ENCODE assay signal across 1 cellular context in genomic region chr11:33403344-33403743, GRCh38.
TF ChIP-seq lines count a peak whose summit lies in the region.

No MANE protein-coding gene starts in this region.

TF ChIP-seq in WTC11, 78 proteins besides CTCF, POLR2A, EP300 and RAD21 (continued from another document):
- no peak for TF ChIP-seq ZNF532 (CRISPR knock-in tag; IDR thresholded peaks at IDR 0.05; ENCODE audit: borderline replicate concordance)
- TF ChIP-seq ZNF121 (CRISPR knock-in tag; IDR thresholded peaks at IDR 0.05): no peak
- no peak for TF ChIP-seq ZNF416 (CRISPR knock-in tag; IDR thresholded peaks at IDR 0.05)
- no peak for TF ChIP-seq ELF4 (CRISPR knock-in tag; IDR thresholded peaks at IDR 0.05; ENCODE audit: low read depth)
- TF ChIP-seq HMGXB4 (CRISPR knock-in tag; IDR thresholded peaks at IDR 0.05): no peak
- no peak for TF ChIP-seq ATF6 (CRISPR knock-in tag; IDR thresholded peaks at IDR 0.05)
- TF ChIP-seq IRF2 (CRISPR knock-in tag; IDR thresholded peaks at IDR 0.05; ENCODE audit: borderline replicate concordance, low read depth): no peak
- no peak for TF ChIP-seq STAT6 (CRISPR knock-in tag; conservative IDR thresholded peaks at IDR 0.05; ENCODE audit: low read depth)
- no peak for TF ChIP-seq ESRRA (CRISPR knock-in tag; IDR thresholded peaks at IDR 0.05; ENCODE audit: borderline replicate concordance)
- no peak for TF ChIP-seq NR3C1 (CRISPR knock-in tag; conservative IDR thresholded peaks at IDR 0.05; ENCODE audit: low read depth)
- TF ChIP-seq TEAD4 (CRISPR knock-in tag; IDR thresholded peaks at IDR 0.05): no peak
- TF ChIP-seq IRF1 (CRISPR knock-in tag; IDR thresholded peaks at IDR 0.05): no peak
TF ChIP-seq in WTC11: peak in this region for 0.
